Comparison of ENCODE assay signal across 20 cellular contexts in the genomic region with DNA sequence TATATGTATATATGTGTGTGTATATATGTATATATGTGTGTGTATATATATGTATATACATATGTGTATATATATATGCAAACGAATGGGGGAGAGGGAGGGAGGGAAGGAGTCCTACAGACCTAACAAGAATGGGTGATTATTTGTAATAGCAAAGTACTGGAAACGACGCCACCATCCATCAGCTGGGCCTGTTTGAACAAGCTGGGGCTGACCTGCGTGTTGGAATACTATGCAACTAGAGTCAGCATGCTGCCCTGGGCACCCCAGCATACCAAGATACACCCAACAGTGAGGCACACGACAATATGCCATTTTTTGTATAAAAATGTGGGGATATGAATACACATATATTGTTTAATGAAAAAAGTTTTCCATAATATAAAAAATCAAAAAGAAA. TPM values are rescaled to one million over a fixed set of nuclear protein-coding genes. Genes with fewer than 3 reads are reported as not detected.
DNase-seq lines count a peak whose midpoint lies in the region; ATAC-seq, FAIRE-seq and TF ChIP-seq lines count a peak whose summit lies in the region.
"Had no signal": no experiment of that assay in that cellular context is flagged by ENCODE, and none has a peak within 500 bp of the region (broad histone marks: within the 10 kb centered on the region; RNA-seq: fewer than 3 reads in every experiment).

No MANE protein-coding gene starts in this region.

- H3K27ac ChIP-seq in RWPE1 (no peak overlapping the region), RWPE2 (ENCODE audit: poor library complexity, severe bottlenecking) (no peak overlapping the region)

- peak; percentile 36 for DNase-seq in RWPE1 (ENCODE audit: low spot score)
- no peak for DNase-seq in RWPE2 (ENCODE audit: low spot score)
- DNase-seq in DMS153 treated with DMSO at 0.1 percent for 48 hours (lab: John Stamatoyannopoulos, UW; ENCODE audit: unreplicated experiment), result no peak
- no peak for DNase-seq in NK-92 treated with Interleukin-12 subunit alpha and Interleukin-12 subunit beta, amount 100 ng/mL, for 24 hours (lab: John Stamatoyannopoulos, UW)
- no peak for DNase-seq in activated naive CD4-positive, alpha-beta T cell treated with Interleukin-2 at 50 U/mL for 16 hours
- no peak for DNase-seq in NCI-H2196 (lab: John Stamatoyannopoulos, UW; ENCODE audit: unreplicated experiment)
- DNase-seq: C1 segment of cervical spinal cord; Calu3; CD4-positive, alpha-beta memory T cell; COR-L47; DND-41; GOT3; HFFc6 had no signal

- FAIRE-seq in colon (lab: Jason Lieb, UNC), result peak; percentile 55
- FAIRE-seq: G401.6, GM12892, GM19239, H54 had no signal

- POLR2A ChIA-PET in RWPE1 (lab: Yijun Ruan, JAX; ENCODE audit: low non-redundant PET), result no interaction called here

- TF ChIP-seq CTCF in RWPE1 (conservative IDR thresholded peaks at IDR 0.05; ENCODE audit: low read depth) (no peak), RWPE2 (IDR thresholded peaks at IDR 0.05; ENCODE audit: poor library complexity, severe bottlenecking) (no peak)

- H3K27me3 ChIP-seq in RWPE2 (ENCODE audit: insufficient read depth, poor library complexity, severe bottlenecking), result no peaks in the 10 kb centered on the region

- no peaks in the 10 kb centered on the region for H3K36me3 ChIP-seq in RWPE2 (ENCODE audit: low read depth)
- H3K36me3 ChIP-seq: HAP-1 had no signal

- H3K9me3 ChIP-seq in RWPE2 (ENCODE audit: severe bottlenecking), result no peaks in the 10 kb centered on the region

- H3K4me3 ChIP-seq in RWPE2 (ENCODE audit: severe bottlenecking), result no peak overlapping the region
- H3K4me3 ChIP-seq: HAP-1 had no signal

- CTCF ChIA-PET in RWPE1 (lab: Yijun Ruan, JAX), result no interaction called here

- ATAC-seq in RWPE2 (ENCODE audit: low read depth), result 0 out of 3 replicates have a peak, but pooled peaks have one; percentile 50
- peak; percentile 22 for ATAC-seq in esophagus mucosa

- H3K4me1 ChIP-seq in RWPE2 (ENCODE audit: insufficient read depth, poor library complexity, severe bottlenecking), result no peaks in the 10 kb centered on the region
- H3K4me1 ChIP-seq: HAP-1 had no signal

RNA-seq across cellular contexts. Expression of a gene that starts 21.6 kb away (rescaled TPM):
- 18.2 TPM for total RNA-seq in esophagus mucosa

RNA-seq across cellular contexts. Expression of a gene that starts 26.4 kb away (rescaled TPM):
- total RNA-seq in esophagus mucosa, result 0.76 TPM
- total RNA-seq: CD4-positive, alpha-beta memory T cell; HFFc6 had no signal

RNA-seq across cellular contexts. Expression of a gene that starts 53.0 kb away (rescaled TPM):
- total RNA-seq in esophagus mucosa, result 1.00 TPM
- total RNA-seq: CD4-positive, alpha-beta memory T cell had no signal
